20 cellular contexts compared by ENCODE assay signal in the genomic region with DNA sequence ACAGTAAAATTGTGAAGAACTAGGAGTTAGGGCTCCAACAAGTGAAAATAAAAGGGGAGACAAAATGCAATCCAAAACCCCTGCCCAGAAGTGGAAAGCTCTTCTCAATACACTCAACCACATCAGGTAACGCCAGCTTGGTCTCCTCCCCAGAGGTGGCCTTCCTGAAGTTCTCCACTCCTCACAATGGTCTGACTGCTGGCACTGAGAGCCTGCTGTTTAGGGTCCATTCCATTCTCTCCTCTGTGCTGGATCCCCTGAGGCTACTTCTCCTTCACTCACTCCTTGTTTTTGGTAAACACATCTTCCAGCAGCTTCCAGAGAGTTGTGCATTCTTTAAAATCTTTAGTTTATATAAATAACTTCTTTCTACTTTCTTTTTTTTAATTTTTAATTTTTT.
A peak's percentile ranks its signal among the peaks of the same experiment; 100 is the strongest.
DNase-seq lines count a peak whose midpoint lies in the region; ATAC-seq and TF ChIP-seq lines count a peak whose summit lies in the region.
"Had no signal": no experiment of that assay in that cellular context is flagged by ENCODE, and none has a peak within 500 bp of the region (broad histone marks: within the 10 kb centered on the region; RNA-seq: fewer than 3 reads in every experiment).

No MANE protein-coding gene starts in this region.

- H3K14ac ChIP-seq in mesenchymal stem cell (ENCODE audit: low read length in 2 of 2): no peak overlapping the region

- H2AFZ ChIP-seq in mesenchymal stem cell (ENCODE audit: low read depth, low read length): no peak overlapping the region
- H2AFZ ChIP-seq: GM23338 had no signal

- no peak overlapping the region for H4K91ac ChIP-seq in mesenchymal stem cell (ENCODE audit: low read length)

- no peak overlapping the region for H4K8ac ChIP-seq in mesenchymal stem cell (ENCODE audit: low read length)

- no peak overlapping the region for H3K27ac ChIP-seq in mesenchymal stem cell (ENCODE audit: low read length, poor library complexity, severe bottlenecking)
- H3K27ac ChIP-seq: 22Rv1, BLaER1, C4-2B had no signal

- DNase-seq in ELF-1 (ENCODE audit: low read depth, low spot score) (peak; percentile 75), WTC11 (ENCODE audit: low spot score) (no peak), mesenchymal stem cell (no peak), T-helper 1 cell (no peak)
- DNase-seq: Caco-2; CD4-positive, CD25-positive, alpha-beta regulatory T cell; CD8-positive, alpha-beta T cell; DMS153; DND-41; GDM1; H9 had no signal

- H2BK5ac ChIP-seq in mesenchymal stem cell (ENCODE audit: low read depth, low read length, poor library complexity, severe bottlenecking): no peak overlapping the region

- H3K18ac ChIP-seq in mesenchymal stem cell (ENCODE audit: low read depth in 1 of 2, low read length in 2 of 2): no peak overlapping the region

- H2BK15ac ChIP-seq in mesenchymal stem cell (ENCODE audit: low read depth, poor library complexity, severe bottlenecking): no peak overlapping the region

- peaks cover 11% of the 10 kb centered on the region for H3K36me3 Mint-ChIP-seq in WTC11
- H3K36me3 Mint-ChIP-seq: CD4-positive, CD25-positive, alpha-beta regulatory T cell; CD8-positive, alpha-beta T cell had no signal

- H2BK120ac ChIP-seq in mesenchymal stem cell (ENCODE audit: low read depth, low read length): no peak overlapping the region

- H3K23ac ChIP-seq in mesenchymal stem cell (ENCODE audit: low read length in 2 of 2): no peak overlapping the region

- no peaks in the 10 kb centered on the region for H3K36me3 ChIP-seq in mesenchymal stem cell (ENCODE audit: control insufficient read depth in 1 of 2, insufficient read depth in 2 of 2, low read depth in 1 of 2, low read length in 2 of 2)
- H3K36me3 ChIP-seq: BLaER1 had no signal

- CTCF ChIA-PET in WTC11 (lab: Charles Lee): no interaction called here

- H3K4me2 ChIP-seq in mesenchymal stem cell (ENCODE audit: low read length, poor library complexity, severe bottlenecking): no peak overlapping the region
- H3K4me2 ChIP-seq: BLaER1, GM23338 had no signal

- no peak for TF ChIP-seq CTCF in WTC11 (IDR thresholded peaks at IDR 0.05)

- no peak overlapping the region for H2BK12ac ChIP-seq in mesenchymal stem cell (ENCODE audit: low read length in 2 of 2)

- 100% methylated on average over 1 of the region's 1 CpG for WGBS in mesenchymal stem cell

- H3K9me3 Mint-ChIP-seq in WTC11: peaks cover 9% of the 10 kb centered on the region; the same call in 1 of the 2 replicates
- H3K9me3 Mint-ChIP-seq: CD8-positive, alpha-beta T cell; GM23338; H9 had no signal

- no peaks in the 10 kb centered on the region for H3K79me1 ChIP-seq in mesenchymal stem cell (replicated peaks; ENCODE audit: low read length, poor library complexity, severe bottlenecking)

- H3K27me3 ChIP-seq in mesenchymal stem cell (ENCODE audit: control insufficient read depth in 1 of 2, insufficient read depth in 1 of 2, low read length in 2 of 2): no peaks in the 10 kb centered on the region
- H3K27me3 ChIP-seq: BLaER1 had no signal

- no peak overlapping the region for H3K4me3 Mint-ChIP-seq in WTC11
- H3K4me3 Mint-ChIP-seq: B cell; CD4-positive, CD25-positive, alpha-beta regulatory T cell; CD8-positive, alpha-beta T cell; GM23338; H9 had no signal

- no peak overlapping the region for H3K4me3 ChIP-seq in mesenchymal stem cell (ENCODE audit: insufficient read depth in 1 of 2, low read depth in 1 of 2, low read length in 2 of 2)
- H3K4me3 ChIP-seq: BLaER1, GM12878, GM23338 had no signal

- POLR2A ChIA-PET in WTC11 (lab: Charles Lee): no interaction called here

- H3K27ac Mint-ChIP-seq in WTC11: no peak overlapping the region
- H3K27ac Mint-ChIP-seq: B cell; CD4-positive, CD25-positive, alpha-beta regulatory T cell; CD8-positive, alpha-beta T cell; GM23338 had no signal

- peak overlapping the region; percentile 77 for H2AK5ac ChIP-seq in mesenchymal stem cell (ENCODE audit: low read length, severe bottlenecking)

- ATAC-seq in WTC11 (peak; percentile 62), HG02885 (IDR thresholded peaks at IDR 0.05; ENCODE audit: poor library complexity, unreplicated experiment) (no peak), GM21390 (IDR thresholded peaks at IDR 0.05; ENCODE audit: unreplicated experiment) (no peak)
- ATAC-seq: CD8-positive, alpha-beta T cell; GM12878; GM23338; HCT116 had no signal

- H3K4ac ChIP-seq in mesenchymal stem cell (ENCODE audit: low read depth in 1 of 2, low read length in 2 of 2): no peak overlapping the region

- H3K4me1 Mint-ChIP-seq in WTC11: peaks cover 12% of the 10 kb centered on the region
- H3K4me1 Mint-ChIP-seq: B cell; CD4-positive, CD25-positive, alpha-beta regulatory T cell had no signal

- no peaks in the 10 kb centered on the region for H3K4me1 ChIP-seq in mesenchymal stem cell (ENCODE audit: control insufficient read depth, insufficient read depth, low read depth, low read length)
- H3K4me1 ChIP-seq: BLaER1, Caco-2 had no signal

- no peaks in the 10 kb centered on the region for H3K27me3 Mint-ChIP-seq in WTC11 (ENCODE audit: low read depth)
- H3K27me3 Mint-ChIP-seq: B cell; CD4-positive, CD25-positive, alpha-beta regulatory T cell had no signal

- no peak overlapping the region for H3K9ac ChIP-seq in mesenchymal stem cell (ENCODE audit: low read length)
- H3K9ac ChIP-seq: BLaER1 had no signal

- no peaks in the 10 kb centered on the region for H3K9me3 ChIP-seq in mesenchymal stem cell (ENCODE audit: control insufficient read depth, low read length)
- H3K9me3 ChIP-seq: BLaER1, Caco-2 had no signal

TF ChIP-seq in WTC11, 78 proteins besides CTCF, POLR2A, EP300 and RAD21:
- no peak for TF ChIP-seq NFE2L1 (CRISPR knock-in tag; IDR thresholded peaks at IDR 0.05)
- no peak for TF ChIP-seq FOXP1 (CRISPR knock-in tag; IDR thresholded peaks at IDR 0.05; ENCODE audit: borderline replicate concordance)
- TF ChIP-seq, protein P1, sequence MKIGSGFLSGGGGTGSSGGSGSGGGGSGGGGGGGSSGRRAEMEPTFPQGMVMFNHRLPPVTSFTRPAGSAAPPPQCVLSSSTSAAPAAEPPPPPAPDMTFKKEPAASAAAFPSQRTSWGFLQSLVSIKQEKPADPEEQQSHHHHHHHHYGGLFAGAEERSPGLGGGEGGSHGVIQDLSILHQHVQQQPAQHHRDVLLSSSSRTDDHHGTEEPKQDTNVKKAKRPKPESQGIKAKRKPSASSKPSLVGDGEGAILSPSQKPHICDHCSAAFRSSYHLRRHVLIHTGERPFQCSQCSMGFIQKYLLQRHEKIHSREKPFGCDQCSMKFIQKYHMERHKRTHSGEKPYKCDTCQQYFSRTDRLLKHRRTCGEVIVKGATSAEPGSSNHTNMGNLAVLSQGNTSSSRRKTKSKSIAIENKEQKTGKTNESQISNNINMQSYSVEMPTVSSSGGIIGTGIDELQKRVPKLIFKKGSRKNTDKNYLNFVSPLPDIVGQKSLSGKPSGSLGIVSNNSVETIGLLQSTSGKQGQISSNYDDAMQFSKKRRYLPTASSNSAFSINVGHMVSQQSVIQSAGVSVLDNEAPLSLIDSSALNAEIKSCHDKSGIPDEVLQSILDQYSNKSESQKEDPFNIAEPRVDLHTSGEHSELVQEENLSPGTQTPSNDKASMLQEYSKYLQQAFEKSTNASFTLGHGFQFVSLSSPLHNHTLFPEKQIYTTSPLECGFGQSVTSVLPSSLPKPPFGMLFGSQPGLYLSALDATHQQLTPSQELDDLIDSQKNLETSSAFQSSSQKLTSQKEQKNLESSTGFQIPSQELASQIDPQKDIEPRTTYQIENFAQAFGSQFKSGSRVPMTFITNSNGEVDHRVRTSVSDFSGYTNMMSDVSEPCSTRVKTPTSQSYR (CRISPR knock-in tag; IDR thresholded peaks at IDR 0.05): no peak
- TF ChIP-seq JUN (CRISPR knock-in tag; IDR thresholded peaks at IDR 0.05): no peak
- TF ChIP-seq, protein P2, sequence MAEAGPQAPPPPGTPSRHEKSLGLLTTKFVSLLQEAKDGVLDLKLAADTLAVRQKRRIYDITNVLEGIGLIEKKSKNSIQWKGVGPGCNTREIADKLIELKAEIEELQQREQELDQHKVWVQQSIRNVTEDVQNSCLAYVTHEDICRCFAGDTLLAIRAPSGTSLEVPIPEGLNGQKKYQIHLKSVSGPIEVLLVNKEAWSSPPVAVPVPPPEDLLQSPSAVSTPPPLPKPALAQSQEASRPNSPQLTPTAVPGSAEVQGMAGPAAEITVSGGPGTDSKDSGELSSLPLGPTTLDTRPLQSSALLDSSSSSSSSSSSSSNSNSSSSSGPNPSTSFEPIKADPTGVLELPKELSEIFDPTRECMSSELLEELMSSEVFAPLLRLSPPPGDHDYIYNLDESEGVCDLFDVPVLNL (CRISPR knock-in tag; IDR thresholded peaks at IDR 0.05; ENCODE audit: borderline replicate concordance, low read depth): no peak
- TF ChIP-seq, protein P3, sequence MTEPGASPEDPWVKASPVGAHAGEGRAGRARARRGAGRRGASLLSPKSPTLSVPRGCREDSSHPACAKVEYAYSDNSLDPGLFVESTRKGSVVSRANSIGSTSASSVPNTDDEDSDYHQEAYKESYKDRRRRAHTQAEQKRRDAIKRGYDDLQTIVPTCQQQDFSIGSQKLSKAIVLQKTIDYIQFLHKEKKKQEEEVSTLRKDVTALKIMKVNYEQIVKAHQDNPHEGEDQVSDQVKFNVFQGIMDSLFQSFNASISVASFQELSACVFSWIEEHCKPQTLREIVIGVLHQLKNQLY (CRISPR knock-in tag; IDR thresholded peaks at IDR 0.05): no peak
- TF ChIP-seq, protein P4, sequence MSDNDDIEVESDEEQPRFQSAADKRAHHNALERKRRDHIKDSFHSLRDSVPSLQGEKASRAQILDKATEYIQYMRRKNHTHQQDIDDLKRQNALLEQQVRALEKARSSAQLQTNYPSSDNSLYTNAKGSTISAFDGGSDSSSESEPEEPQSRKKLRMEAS (CRISPR knock-in tag; IDR thresholded peaks at IDR 0.05): no peak
